ENCODE assay signal across 1 cellular context in genomic region chr5:93572773-93573626, GRCh38.
TF ChIP-seq lines count a peak whose summit lies in the region.

No MANE protein-coding gene starts in this region.

TF ChIP-seq in IMR-90, 13 proteins besides CTCF, POLR2A, EP300 and RAD21:
- TF ChIP-seq ELK1 (IDR thresholded peaks at IDR 0.05; ENCODE audit: borderline replicate concordance, low read depth, low read length) (no peak), CHD1 (IDR thresholded peaks at IDR 0.05; ENCODE audit: low read depth, low read length) (no peak), RFX5 (IDR thresholded peaks at IDR 0.05; ENCODE audit: low read depth, low read length) (no peak), CEBPB (IDR thresholded peaks at IDR 0.05; ENCODE audit: low read depth, low read length) (no peak), MAZ (IDR thresholded peaks at IDR 0.05; ENCODE audit: borderline replicate concordance, low read depth, low read length) (no peak), NFE2L2 (IDR thresholded peaks at IDR 0.05; ENCODE audit: low read depth, low read length) (no peak), USF2 (IDR thresholded peaks at IDR 0.05; ENCODE audit: low read depth, low read length) (no peak), RCOR1 (IDR thresholded peaks at IDR 0.05; ENCODE audit: insufficient replicate concordance, low read length) (no peak), MXI1 (IDR thresholded peaks at IDR 0.05; ENCODE audit: borderline replicate concordance, low read depth, low read length) (no peak), MAFK (IDR thresholded peaks at IDR 0.05; ENCODE audit: low read depth, low read length) (no peak), FOS (IDR thresholded peaks at IDR 0.05; ENCODE audit: low read depth, low read length) (no peak), SMC3 (IDR thresholded peaks at IDR 0.05; ENCODE audit: low read depth, low read length) (no peak), BHLHE40 (IDR thresholded peaks at IDR 0.05; ENCODE audit: low read depth, low read length) (no peak)
